1 cellular context compared by ENCODE assay signal in the genomic region with DNA sequence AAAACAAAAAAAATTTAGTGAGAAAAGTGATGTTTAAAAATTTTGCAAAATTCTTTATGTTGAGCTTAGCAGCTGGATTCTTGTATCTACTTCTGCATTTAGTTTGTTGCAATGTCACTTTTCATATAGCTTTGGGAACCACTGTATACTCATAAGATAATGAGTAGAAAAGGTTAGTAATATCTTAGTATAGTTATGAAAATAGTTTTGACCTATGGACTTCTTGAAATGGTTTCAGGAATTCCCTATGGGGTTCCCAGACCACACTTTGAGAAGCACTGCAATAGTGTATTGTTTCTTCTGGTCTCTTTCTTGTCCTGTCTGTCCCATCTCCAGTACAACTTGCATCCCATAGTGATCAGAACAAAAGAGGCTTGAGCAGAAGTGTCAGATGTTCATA.
A peak's percentile ranks its signal among the peaks of the same experiment; 100 is the strongest.
TF ChIP-seq lines count a peak whose summit lies in the region.

No MANE protein-coding gene starts in this region.

TF ChIP-seq in GM12878, 131 proteins besides CTCF, POLR2A, EP300 and RAD21:
- no peak for TF ChIP-seq KDM1A (IDR thresholded peaks at IDR 0.05; ENCODE audit: borderline replicate concordance)
- peak; percentile 26; the same call in 1 of the 2 replicates for TF ChIP-seq NR2F1 (conservative IDR thresholded peaks at IDR 0.05)
- no peak for TF ChIP-seq HDAC2 (IDR thresholded peaks at IDR 0.05)
- no peak for TF ChIP-seq CBFB (IDR thresholded peaks at IDR 0.05; ENCODE audit: low read depth)
- no peak for TF ChIP-seq ZNF274 (IDR thresholded peaks at IDR 0.05; ENCODE audit: insufficient read depth, insufficient read length)
- TF ChIP-seq CBX3 (IDR thresholded peaks at IDR 0.05; ENCODE audit: borderline replicate concordance, low read depth), result no peak
- TF ChIP-seq SREBF2 (IDR thresholded peaks at IDR 0.05; ENCODE audit: low read length), result no peak
- TF ChIP-seq, protein P1, sequence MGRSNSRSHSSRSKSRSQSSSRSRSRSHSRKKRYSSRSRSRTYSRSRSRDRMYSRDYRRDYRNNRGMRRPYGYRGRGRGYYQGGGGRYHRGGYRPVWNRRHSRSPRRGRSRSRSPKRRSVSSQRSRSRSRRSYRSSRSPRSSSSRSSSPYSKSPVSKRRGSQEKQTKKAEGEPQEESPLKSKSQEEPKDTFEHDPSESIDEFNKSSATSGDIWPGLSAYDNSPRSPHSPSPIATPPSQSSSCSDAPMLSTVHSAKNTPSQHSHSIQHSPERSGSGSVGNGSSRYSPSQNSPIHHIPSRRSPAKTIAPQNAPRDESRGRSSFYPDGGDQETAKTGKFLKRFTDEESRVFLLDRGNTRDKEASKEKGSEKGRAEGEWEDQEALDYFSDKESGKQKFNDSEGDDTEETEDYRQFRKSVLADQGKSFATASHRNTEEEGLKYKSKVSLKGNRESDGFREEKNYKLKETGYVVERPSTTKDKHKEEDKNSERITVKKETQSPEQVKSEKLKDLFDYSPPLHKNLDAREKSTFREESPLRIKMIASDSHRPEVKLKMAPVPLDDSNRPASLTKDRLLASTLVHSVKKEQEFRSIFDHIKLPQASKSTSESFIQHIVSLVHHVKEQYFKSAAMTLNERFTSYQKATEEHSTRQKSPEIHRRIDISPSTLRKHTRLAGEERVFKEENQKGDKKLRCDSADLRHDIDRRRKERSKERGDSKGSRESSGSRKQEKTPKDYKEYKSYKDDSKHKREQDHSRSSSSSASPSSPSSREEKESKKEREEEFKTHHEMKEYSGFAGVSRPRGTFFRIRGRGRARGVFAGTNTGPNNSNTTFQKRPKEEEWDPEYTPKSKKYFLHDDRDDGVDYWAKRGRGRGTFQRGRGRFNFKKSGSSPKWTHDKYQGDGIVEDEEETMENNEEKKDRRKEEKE (IDR thresholded peaks at IDR 0.05), result no peak
- TF ChIP-seq SUPT20H (IDR thresholded peaks at IDR 0.05; ENCODE audit: borderline replicate concordance, control insufficient read depth, low read depth, low read length), result no peak
- no peak for TF ChIP-seq EZH2 (IDR thresholded peaks at IDR 0.05; ENCODE audit: borderline replicate concordance, control insufficient read depth, low read depth, low read length)
- no peak for TF ChIP-seq MEF2B (IDR thresholded peaks at IDR 0.05; ENCODE audit: partially characterized antibody, poor library complexity, severe bottlenecking)
- TF ChIP-seq, protein P2, sequence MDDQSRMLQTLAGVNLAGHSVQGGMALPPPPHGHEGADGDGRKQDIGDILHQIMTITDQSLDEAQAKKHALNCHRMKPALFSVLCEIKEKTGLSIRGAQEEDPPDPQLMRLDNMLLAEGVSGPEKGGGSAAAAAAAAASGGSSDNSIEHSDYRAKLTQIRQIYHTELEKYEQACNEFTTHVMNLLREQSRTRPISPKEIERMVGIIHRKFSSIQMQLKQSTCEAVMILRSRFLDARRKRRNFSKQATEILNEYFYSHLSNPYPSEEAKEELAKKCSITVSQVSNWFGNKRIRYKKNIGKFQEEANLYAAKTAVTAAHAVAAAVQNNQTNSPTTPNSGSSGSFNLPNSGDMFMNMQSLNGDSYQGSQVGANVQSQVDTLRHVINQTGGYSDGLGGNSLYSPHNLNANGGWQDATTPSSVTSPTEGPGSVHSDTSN (IDR thresholded peaks at IDR 0.05; ENCODE audit: insufficient replicate concordance, low read depth, low read length), result no peak
- TF ChIP-seq RBBP5 (conservative IDR thresholded peaks at IDR 0.05), result no peak
- no peak for TF ChIP-seq WRNIP1 (IDR thresholded peaks at IDR 0.05; ENCODE audit: borderline replicate concordance, low read depth, low read length)
- no peak for TF ChIP-seq CHD1 (IDR thresholded peaks at IDR 0.05; ENCODE audit: low read depth, low read length)
- peak; percentile 70 for TF ChIP-seq RUNX3 (IDR thresholded peaks at IDR 0.05; ENCODE audit: low read length)
- TF ChIP-seq PAX8 (IDR thresholded peaks at IDR 0.05), result no peak
- TF ChIP-seq ASH2L (IDR thresholded peaks at IDR 0.05; ENCODE audit: borderline replicate concordance, low read depth), result no peak
- no peak for TF ChIP-seq ZNF217 (IDR thresholded peaks at IDR 0.05)
- TF ChIP-seq POU2F2 (IDR thresholded peaks at IDR 0.05; ENCODE audit: borderline replicate concordance, low read depth, low read length), result no peak
- TF ChIP-seq IKZF1 (conservative IDR thresholded peaks at IDR 0.05), result 0 out of 2 replicates have a peak, but pooled peaks have one; percentile 9
- TF ChIP-seq TARDBP (IDR thresholded peaks at IDR 0.05; ENCODE audit: borderline replicate concordance), result no peak
- no peak for TF ChIP-seq SMAD1 (IDR thresholded peaks at IDR 0.05; ENCODE audit: low read depth, partially characterized antibody)
- TF ChIP-seq, protein P3, sequence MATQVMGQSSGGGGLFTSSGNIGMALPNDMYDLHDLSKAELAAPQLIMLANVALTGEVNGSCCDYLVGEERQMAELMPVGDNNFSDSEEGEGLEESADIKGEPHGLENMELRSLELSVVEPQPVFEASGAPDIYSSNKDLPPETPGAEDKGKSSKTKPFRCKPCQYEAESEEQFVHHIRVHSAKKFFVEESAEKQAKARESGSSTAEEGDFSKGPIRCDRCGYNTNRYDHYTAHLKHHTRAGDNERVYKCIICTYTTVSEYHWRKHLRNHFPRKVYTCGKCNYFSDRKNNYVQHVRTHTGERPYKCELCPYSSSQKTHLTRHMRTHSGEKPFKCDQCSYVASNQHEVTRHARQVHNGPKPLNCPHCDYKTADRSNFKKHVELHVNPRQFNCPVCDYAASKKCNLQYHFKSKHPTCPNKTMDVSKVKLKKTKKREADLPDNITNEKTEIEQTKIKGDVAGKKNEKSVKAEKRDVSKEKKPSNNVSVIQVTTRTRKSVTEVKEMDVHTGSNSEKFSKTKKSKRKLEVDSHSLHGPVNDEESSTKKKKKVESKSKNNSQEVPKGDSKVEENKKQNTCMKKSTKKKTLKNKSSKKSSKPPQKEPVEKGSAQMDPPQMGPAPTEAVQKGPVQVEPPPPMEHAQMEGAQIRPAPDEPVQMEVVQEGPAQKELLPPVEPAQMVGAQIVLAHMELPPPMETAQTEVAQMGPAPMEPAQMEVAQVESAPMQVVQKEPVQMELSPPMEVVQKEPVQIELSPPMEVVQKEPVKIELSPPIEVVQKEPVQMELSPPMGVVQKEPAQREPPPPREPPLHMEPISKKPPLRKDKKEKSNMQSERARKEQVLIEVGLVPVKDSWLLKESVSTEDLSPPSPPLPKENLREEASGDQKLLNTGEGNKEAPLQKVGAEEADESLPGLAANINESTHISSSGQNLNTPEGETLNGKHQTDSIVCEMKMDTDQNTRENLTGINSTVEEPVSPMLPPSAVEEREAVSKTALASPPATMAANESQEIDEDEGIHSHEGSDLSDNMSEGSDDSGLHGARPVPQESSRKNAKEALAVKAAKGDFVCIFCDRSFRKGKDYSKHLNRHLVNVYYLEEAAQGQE (IDR thresholded peaks at IDR 0.05; ENCODE audit: low read depth, low read length), result no peak
- TF ChIP-seq PAX5 (IDR thresholded peaks at IDR 0.05; ENCODE audit: borderline replicate concordance, low read depth, low read length), result no peak
- no peak for TF ChIP-seq FOS (IDR thresholded peaks at IDR 0.05; ENCODE audit: borderline replicate concordance, extremely low read depth, insufficient read length)
- peak; percentile 52; the same call in 1 of the 2 replicates for TF ChIP-seq NFIC (IDR thresholded peaks at IDR 0.05; ENCODE audit: low read depth, low read length)
- TF ChIP-seq, protein P4, sequence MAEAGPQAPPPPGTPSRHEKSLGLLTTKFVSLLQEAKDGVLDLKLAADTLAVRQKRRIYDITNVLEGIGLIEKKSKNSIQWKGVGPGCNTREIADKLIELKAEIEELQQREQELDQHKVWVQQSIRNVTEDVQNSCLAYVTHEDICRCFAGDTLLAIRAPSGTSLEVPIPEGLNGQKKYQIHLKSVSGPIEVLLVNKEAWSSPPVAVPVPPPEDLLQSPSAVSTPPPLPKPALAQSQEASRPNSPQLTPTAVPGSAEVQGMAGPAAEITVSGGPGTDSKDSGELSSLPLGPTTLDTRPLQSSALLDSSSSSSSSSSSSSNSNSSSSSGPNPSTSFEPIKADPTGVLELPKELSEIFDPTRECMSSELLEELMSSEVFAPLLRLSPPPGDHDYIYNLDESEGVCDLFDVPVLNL (IDR thresholded peaks at IDR 0.05; ENCODE audit: low read depth, low read length), result no peak
- peak; percentile 57 for TF ChIP-seq JUNB (IDR thresholded peaks at IDR 0.05)
- TF ChIP-seq KAT2A (conservative IDR thresholded peaks at IDR 0.05; ENCODE audit: control insufficient read depth, low read depth, low read length), result no peak
- TF ChIP-seq MYC (IDR thresholded peaks at IDR 0.05; ENCODE audit: insufficient read depth, insufficient read length, insufficient replicate concordance, low read length, severe bottlenecking), result no peak
- TF ChIP-seq IKZF2 (IDR thresholded peaks at IDR 0.05), result peak; percentile 12 to 13; a peak in 2 of 4 replicates
- TF ChIP-seq MTA2 (IDR thresholded peaks at IDR 0.05; ENCODE audit: low read depth), result peak; percentile 27; the same call in 1 of the 2 replicates
- TF ChIP-seq, protein P5, sequence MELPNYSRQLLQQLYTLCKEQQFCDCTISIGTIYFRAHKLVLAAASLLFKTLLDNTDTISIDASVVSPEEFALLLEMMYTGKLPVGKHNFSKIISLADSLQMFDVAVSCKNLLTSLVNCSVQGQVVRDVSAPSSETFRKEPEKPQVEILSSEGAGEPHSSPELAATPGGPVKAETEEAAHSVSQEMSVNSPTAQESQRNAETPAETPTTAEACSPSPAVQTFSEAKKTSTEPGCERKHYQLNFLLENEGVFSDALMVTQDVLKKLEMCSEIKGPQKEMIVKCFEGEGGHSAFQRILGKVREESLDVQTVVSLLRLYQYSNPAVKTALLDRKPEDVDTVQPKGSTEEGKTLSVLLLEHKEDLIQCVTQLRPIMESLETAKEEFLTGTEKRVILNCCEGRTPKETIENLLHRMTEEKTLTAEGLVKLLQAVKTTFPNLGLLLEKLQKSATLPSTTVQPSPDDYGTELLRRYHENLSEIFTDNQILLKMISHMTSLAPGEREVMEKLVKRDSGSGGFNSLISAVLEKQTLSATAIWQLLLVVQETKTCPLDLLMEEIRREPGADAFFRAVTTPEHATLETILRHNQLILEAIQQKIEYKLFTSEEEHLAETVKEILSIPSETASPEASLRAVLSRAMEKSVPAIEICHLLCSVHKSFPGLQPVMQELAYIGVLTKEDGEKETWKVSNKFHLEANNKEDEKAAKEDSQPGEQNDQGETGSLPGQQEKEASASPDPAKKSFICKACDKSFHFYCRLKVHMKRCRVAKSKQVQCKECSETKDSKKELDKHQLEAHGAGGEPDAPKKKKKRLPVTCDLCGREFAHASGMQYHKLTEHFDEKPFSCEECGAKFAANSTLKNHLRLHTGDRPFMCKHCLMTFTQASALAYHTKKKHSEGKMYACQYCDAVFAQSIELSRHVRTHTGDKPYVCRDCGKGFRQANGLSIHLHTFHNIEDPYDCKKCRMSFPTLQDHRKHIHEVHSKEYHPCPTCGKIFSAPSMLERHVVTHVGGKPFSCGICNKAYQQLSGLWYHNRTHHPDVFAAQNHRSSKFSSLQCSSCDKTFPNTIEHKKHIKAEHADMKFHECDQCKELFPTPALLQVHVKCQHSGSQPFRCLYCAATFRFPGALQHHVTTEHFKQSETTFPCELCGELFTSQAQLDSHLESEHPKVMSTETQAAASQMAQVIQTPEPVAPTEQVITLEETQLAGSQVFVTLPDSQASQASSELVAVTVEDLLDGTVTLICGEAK (IDR thresholded peaks at IDR 0.05; ENCODE audit: borderline replicate concordance), result no peak
- TF ChIP-seq USF2 (IDR thresholded peaks at IDR 0.05; ENCODE audit: borderline replicate concordance, low read depth, low read length), result no peak
- no peak for TF ChIP-seq SP1 (IDR thresholded peaks at IDR 0.05; ENCODE audit: low read depth, low read length)
